ENCODE assay signal across 15 cellular contexts in the genomic region with DNA sequence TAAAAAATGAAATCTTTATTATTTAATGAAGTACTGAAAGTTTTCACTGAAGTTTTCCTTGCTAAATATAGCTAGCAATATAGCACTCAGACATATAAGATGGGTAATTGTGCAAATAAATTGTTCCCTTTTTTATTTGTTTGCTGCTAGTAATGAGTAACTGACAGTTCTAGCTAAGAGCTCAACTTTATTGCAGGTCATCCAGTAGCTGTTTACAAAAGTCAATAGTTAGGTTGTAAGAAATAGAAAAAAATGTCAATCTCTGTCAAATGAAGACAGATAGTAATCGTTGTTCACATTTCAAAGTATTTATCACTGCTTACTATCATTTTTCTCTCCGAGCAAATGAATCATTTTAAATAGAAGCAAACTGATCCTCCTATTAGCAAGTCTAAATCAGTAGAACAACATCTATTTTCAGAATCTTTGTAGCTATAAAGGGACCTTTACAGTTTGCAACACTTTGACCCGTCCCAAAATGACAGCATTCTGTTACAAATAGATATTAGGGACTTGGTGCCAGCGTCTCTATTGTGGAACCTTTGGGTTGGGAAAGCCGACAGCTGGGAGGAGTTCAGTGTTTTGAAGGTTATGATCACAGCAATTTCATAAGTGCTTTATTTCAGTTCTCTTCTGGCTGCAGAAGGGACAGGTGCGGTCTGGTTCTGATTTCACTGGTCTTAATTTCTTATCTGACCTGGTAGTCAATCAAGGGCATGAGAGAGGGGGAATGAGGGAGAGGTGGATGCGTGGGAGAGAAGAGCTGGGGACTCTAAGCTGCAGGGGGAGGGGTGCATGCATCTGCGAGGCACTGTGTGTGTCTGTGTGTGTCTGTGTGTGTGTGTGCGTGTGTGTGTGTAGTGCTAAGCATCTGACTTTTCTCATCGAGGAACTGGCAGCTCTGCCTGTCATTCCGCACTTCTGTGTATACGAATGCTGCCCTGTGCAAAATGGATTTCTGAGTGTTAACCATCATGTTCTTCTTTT.
A peak's percentile ranks its signal among the peaks of the same experiment; 100 is the strongest.
DNase-seq lines count a peak whose midpoint lies in the region; ATAC-seq and TF ChIP-seq lines count a peak whose summit lies in the region.
"Had no signal": no experiment of that assay in that cellular context is flagged by ENCODE, and none has a peak within 500 bp of the region (broad histone marks: within the 10 kb centered on the region; RNA-seq: fewer than 3 reads in every experiment).

No MANE protein-coding gene starts in this region.

- H3K4me3 ChIP-seq in OCI-LY1 (ENCODE audit: low read depth, low read length, poor library complexity, severe bottlenecking): no peak overlapping the region
- no peak overlapping the region for H3K4me3 ChIP-seq in skeletal muscle cell (ENCODE audit: low read depth, low read length)
- H3K4me3 ChIP-seq: BLaER1 treated with 17β-estradiol and CSF1 and Interleukin-3, amounts not matched to agents 10 nM and 100 nM; left lung had no signal

- peaks cover 18% of the 10 kb centered on the region for H3K4me1 ChIP-seq in OCI-LY1 (ENCODE audit: insufficient read depth, low read length, severe bottlenecking)
- H3K4me1 ChIP-seq: left lung had no signal

- no peaks in the 10 kb centered on the region for H4K20me1 ChIP-seq in OCI-LY1 (ENCODE audit: insufficient read depth, low read length)
- H4K20me1 ChIP-seq: BLaER1 treated with 17β-estradiol and CSF1 and Interleukin-3, amounts not matched to agents 10 nM and 100 nM had no signal

- peak; percentile 60 for DNase-seq in LHCN-M2 (ENCODE audit: low read depth)
- no peak for DNase-seq in left lobe of liver (ENCODE audit: low spot score)
- peak; percentile 33 for DNase-seq in skeletal muscle cell (ENCODE audit: low read depth)
- DNase-seq in GM10266 (ENCODE audit: extremely low spot score): no peak
- no peak for DNase-seq in stimulated activated CD4-positive, alpha-beta T cell treated with anti-CD3 and anti-CD28 coated beads, Interleukin-15, amount 100 ng/mL, for 24 hours
- DNase-seq: activated naive CD4-positive, alpha-beta T cell; effector CD8-positive, alpha-beta T cell; H7; hypothalamus; left lung; MV-4-11 had no signal

- no peaks in the 10 kb centered on the region for H3K79me2 ChIP-seq in OCI-LY1 (ENCODE audit: insufficient read depth, low read length)

- ATAC-seq in left lobe of liver: peak; percentile 51
- no peak for ATAC-seq in HG03159 (IDR thresholded peaks at IDR 0.05; ENCODE audit: unreplicated experiment)
- ATAC-seq: left lung had no signal

- no peaks in the 10 kb centered on the region for H3K36me3 ChIP-seq in OCI-LY1 (ENCODE audit: insufficient read depth, low read length)
- H3K36me3 ChIP-seq: BLaER1 treated with 17β-estradiol and CSF1 and Interleukin-3, amounts not matched to agents 10 nM and 100 nM; left lung; neutrophil had no signal

- TF ChIP-seq CTCF in OCI-LY1 (IDR thresholded peaks at IDR 0.05; ENCODE audit: low read length) (no peak), GM10266 (IDR thresholded peaks at IDR 0.05; ENCODE audit: control insufficient read depth, insufficient read depth, low read depth, missing control alignments) (no peak)

- H3F3A ChIP-seq in OCI-LY1 (ENCODE audit: insufficient read depth, low read length): no peaks in the 10 kb centered on the region

- H3K9ac ChIP-seq in OCI-LY1 (ENCODE audit: low read length): no peak overlapping the region
- H3K9ac ChIP-seq: BLaER1 treated with 17β-estradiol and CSF1 and Interleukin-3, amounts not matched to agents 10 nM and 100 nM had no signal

- peak overlapping the region; percentile 13; the same call in 1 of the 2 replicates for H3K4me2 ChIP-seq in OCI-LY1 (ENCODE audit: low read length)
- H3K4me2 ChIP-seq: BLaER1 treated with 17β-estradiol and CSF1 and Interleukin-3, amounts not matched to agents 10 nM and 100 nM had no signal

- no peaks in the 10 kb centered on the region for H3K27me3 ChIP-seq in OCI-LY1 (ENCODE audit: insufficient read depth, low read length)
- H3K27me3 ChIP-seq: BLaER1 treated with 17β-estradiol and CSF1 and Interleukin-3, amounts not matched to agents 10 nM and 100 nM; left lung; neutrophil had no signal

- no peak overlapping the region for H3K27ac ChIP-seq in OCI-LY1 (ENCODE audit: low read depth, low read length, poor library complexity, severe bottlenecking)
- H3K27ac ChIP-seq: BLaER1 treated with 17β-estradiol and CSF1 and Interleukin-3, amounts not matched to agents 10 nM and 100 nM; left lung; neutrophil had no signal

- H3K9me2 ChIP-seq in OCI-LY1 (ENCODE audit: low read depth, low read length): no peaks in the 10 kb centered on the region

- no peaks in the 10 kb centered on the region for H3K9me3 ChIP-seq in OCI-LY1 (ENCODE audit: low read length)
- H3K9me3 ChIP-seq: left lung, neutrophil had no signal

- H2AFZ ChIP-seq in OCI-LY1 (ENCODE audit: low read length): 0 out of 2 replicates have a peak overlapping the region, but pooled peaks have one; percentile 79

Comparison
In these comparisons a context has a peak if more than half of its experiments do, and no peak if none do; other contexts are left out.
1. DNase-seq: peak in LHCN-M2 (single experiment) and skeletal muscle cell (single experiment); none in left lobe of liver (single experiment), GM10266 (single experiment) and stimulated activated CD4-positive, alpha-beta T cell treated with anti-CD3 and anti-CD28 coated beads, Interleukin-15, amount 100 ng/mL, for 24 hours (single experiment).